37 cellular contexts compared by ENCODE assay signal in genomic region chr22:35456757-35457156, GRCh38.
"Had no signal": no experiment of that assay in that cellular context is flagged by ENCODE, and none has a peak within 500 bp of the region (broad histone marks: within the 10 kb centered on the region; RNA-seq: fewer than 3 reads in every experiment).

No MANE protein-coding gene starts in this region.

- H3K27ac Mint-ChIP-seq: activated CD4-positive, alpha-beta memory T cell treated with anti-CD3 and anti-CD28 coated beads, Interleukin-2, amount 10 ng/mL, durations not matched to agents 7 days and 5 days; activated CD4-positive, alpha-beta T cell treated with anti-CD3 and anti-CD28 coated beads, Interleukin-2, amount 10 ng/mL, durations not matched to agents 24 days and 14 days; activated CD8-positive, alpha-beta memory T cell treated with anti-CD3 and anti-CD28 coated beads, Interleukin-2, amount 10 ng/mL, durations not matched to agents 7 days and 5 days; activated CD8-positive, alpha-beta T cell treated with anti-CD3 and anti-CD28 coated beads, Interleukin-2, amount 10 ng/mL, durations not matched to agents 7 days and 5 days; activated naive CD4-positive, alpha-beta T cell treated with anti-CD3 and anti-CD28 coated beads, Interleukin-2, amount 10 ng/mL, durations not matched to agents 7 days and 5 days; activated naive CD4-positive, alpha-beta T cell treated with anti-CD3 and anti-CD28 coated beads, Interleukin-2, amount 50 U/mL, for 24 hours; activated naive CD8-positive, alpha-beta T cell; activated naive CD8-positive, alpha-beta T cell treated with anti-CD3 and anti-CD28 coated beads, Interleukin-2, amount 10 ng/mL, durations not matched to agents 7 days and 5 days; activated naive CD8-positive, alpha-beta T cell treated with anti-CD3 and anti-CD28 coated beads, Interleukin-2, amount 50 U/mL, for 24 hours; activated T-cell treated with anti-CD3 and anti-CD28 coated beads, Interleukin-2, amount 50 U/mL, for 24 hours; activated T-helper 2 cell treated with anti-CD3 and anti-CD28 coated beads, Interferon-gamma antibody, Interleukin-2, Interleukin-4, amounts not matched to agents 10 μg/mL and 5 μg/mL and 100 μg/mL, durations not matched to agents 14 hours and 24 hours and 36 hours; T-helper 1 cell treated with Interleukin-12 subunit alpha and Interleukin-12 subunit beta and Interleukin-4 antibody, amounts not matched to agents 30 μg/mL and 1 μg/mL, for 36 hours; T-helper 2 cell treated with Interferon-gamma antibody and Interleukin-4, amounts not matched to agents 5 μg/mL and 100 μg/mL, for 36 hours had no signal

- H3K27me3 ChIP-seq: ascending aorta, cardiac muscle cell had no signal

- H3K36me3 ChIP-seq: ascending aorta, cardiac muscle cell had no signal

- H3K9me3 Mint-ChIP-seq: activated CD4-positive, alpha-beta memory T cell treated with anti-CD3 and anti-CD28 coated beads, Interleukin-2, amount 10 ng/mL, durations not matched to agents 7 days and 5 days; activated CD4-positive, alpha-beta T cell treated with anti-CD3 and anti-CD28 coated beads, Interleukin-2, amount 10 ng/mL, durations not matched to agents 24 days and 14 days; activated naive CD4-positive, alpha-beta T cell treated with anti-CD3 and anti-CD28 coated beads, Interleukin-2, amount 10 ng/mL, durations not matched to agents 7 days and 5 days; activated naive CD4-positive, alpha-beta T cell treated with anti-CD3 and anti-CD28 coated beads, Interleukin-2, amount 50 U/mL, for 24 hours; activated naive CD8-positive, alpha-beta T cell treated with anti-CD3 and anti-CD28 coated beads, Interleukin-2, amount 10 ng/mL, durations not matched to agents 7 days and 5 days; activated naive CD8-positive, alpha-beta T cell treated with anti-CD3 and anti-CD28 coated beads, Interleukin-2, amount 50 U/mL, for 24 hours; activated T-cell treated with anti-CD3 and anti-CD28 coated beads, Interleukin-2, amount 50 U/mL, for 24 hours; activated T-helper 2 cell treated with anti-CD3 and anti-CD28 coated beads, Interferon-gamma antibody, Interleukin-2, Interleukin-4, amounts not matched to agents 10 μg/mL and 5 μg/mL and 100 μg/mL, durations not matched to agents 14 hours and 24 hours and 36 hours; central memory CD8-positive, alpha-beta T cell; T-helper 1 cell treated with Interleukin-12 subunit alpha and Interleukin-12 subunit beta and Interleukin-4 antibody, amounts not matched to agents 30 μg/mL and 1 μg/mL, for 36 hours; T-helper 2 cell treated with Interferon-gamma antibody and Interleukin-4, amounts not matched to agents 5 μg/mL and 100 μg/mL, for 36 hours had no signal

- H3K4me3 Mint-ChIP-seq: activated CD4-positive, alpha-beta memory T cell treated with anti-CD3 and anti-CD28 coated beads, Interleukin-2, amount 10 ng/mL, durations not matched to agents 7 days and 5 days; activated CD4-positive, alpha-beta T cell treated with anti-CD3 and anti-CD28 coated beads, Interleukin-2, amount 10 ng/mL, durations not matched to agents 24 days and 14 days; activated CD8-positive, alpha-beta memory T cell treated with anti-CD3 and anti-CD28 coated beads, Interleukin-2, amount 10 ng/mL, durations not matched to agents 7 days and 5 days; activated CD8-positive, alpha-beta T cell treated with anti-CD3 and anti-CD28 coated beads, Interleukin-2, amount 10 ng/mL, durations not matched to agents 7 days and 5 days; activated naive CD4-positive, alpha-beta T cell treated with anti-CD3 and anti-CD28 coated beads, Interleukin-2, amount 10 ng/mL, durations not matched to agents 7 days and 5 days; activated naive CD4-positive, alpha-beta T cell treated with anti-CD3 and anti-CD28 coated beads, Interleukin-2, amount 50 U/mL, for 24 hours; activated naive CD8-positive, alpha-beta T cell; activated naive CD8-positive, alpha-beta T cell treated with anti-CD3 and anti-CD28 coated beads, Interleukin-2, amount 10 ng/mL, durations not matched to agents 7 days and 5 days; activated naive CD8-positive, alpha-beta T cell treated with anti-CD3 and anti-CD28 coated beads, Interleukin-2, amount 50 U/mL, for 24 hours; activated T-cell treated with anti-CD3 and anti-CD28 coated beads, Interleukin-2, amount 50 U/mL, for 24 hours; brain; central memory CD8-positive, alpha-beta T cell; T-helper 1 cell treated with Interleukin-12 subunit alpha and Interleukin-12 subunit beta and Interleukin-4 antibody, amounts not matched to agents 30 μg/mL and 1 μg/mL, for 36 hours; T-helper 2 cell treated with Interferon-gamma antibody and Interleukin-4, amounts not matched to agents 5 μg/mL and 100 μg/mL, for 36 hours had no signal

- ATAC-seq: activated CD4-positive, CD25-positive, alpha-beta regulatory T cell treated with anti-CD3 and anti-CD28 coated beads, Interleukin-2, amount 50 U/mL, for 24 hours; activated CD8-positive, alpha-beta memory T cell treated with anti-CD3 and anti-CD28 coated beads, Interleukin-2, amount 10 ng/mL, durations not matched to agents 7 days and 5 days; activated CD8-positive, alpha-beta T cell treated with anti-CD3 and anti-CD28 coated beads, Interleukin-2, amount 10 ng/mL, durations not matched to agents 7 days and 5 days; activated naive CD8-positive, alpha-beta T cell treated with anti-CD3 and anti-CD28 coated beads, Interleukin-2, amount 50 U/mL, for 24 hours had no signal

- H3K4me1 ChIP-seq: ascending aorta had no signal

- H3K4me3 ChIP-seq: ascending aorta, cardiac muscle cell had no signal

- H3K36me3 Mint-ChIP-seq: activated naive CD4-positive, alpha-beta T cell treated with anti-CD3 and anti-CD28 coated beads, Interleukin-2, amount 10 ng/mL, durations not matched to agents 7 days and 5 days; activated naive CD8-positive, alpha-beta T cell; brain had no signal

- FAIRE-seq: bronchial epithelial cell, TTC549 had no signal

- H3K9me3 ChIP-seq: ascending aorta had no signal

- H3K27ac ChIP-seq: ascending aorta, cardiac muscle cell, VCaP had no signal

- H3K27me3 Mint-ChIP-seq: activated CD4-positive, alpha-beta memory T cell treated with anti-CD3 and anti-CD28 coated beads, Interleukin-2, amount 10 ng/mL, durations not matched to agents 7 days and 5 days; activated CD4-positive, alpha-beta T cell treated with anti-CD3 and anti-CD28 coated beads, Interleukin-2, amount 10 ng/mL, durations not matched to agents 24 days and 14 days; activated CD8-positive, alpha-beta memory T cell treated with anti-CD3 and anti-CD28 coated beads, Interleukin-2, amount 10 ng/mL, durations not matched to agents 7 days and 5 days; activated naive CD4-positive, alpha-beta T cell treated with anti-CD3 and anti-CD28 coated beads, Interleukin-2, amount 10 ng/mL, durations not matched to agents 7 days and 5 days; activated naive CD4-positive, alpha-beta T cell treated with anti-CD3 and anti-CD28 coated beads, Interleukin-2, amount 50 U/mL, for 24 hours; activated naive CD8-positive, alpha-beta T cell; activated naive CD8-positive, alpha-beta T cell treated with anti-CD3 and anti-CD28 coated beads, Interleukin-2, amount 10 ng/mL, durations not matched to agents 7 days and 5 days; activated naive CD8-positive, alpha-beta T cell treated with anti-CD3 and anti-CD28 coated beads, Interleukin-2, amount 50 U/mL, for 24 hours; activated T-cell treated with anti-CD3 and anti-CD28 coated beads, Interleukin-2, amount 50 U/mL, for 24 hours; brain; central memory CD8-positive, alpha-beta T cell had no signal

- H3K4me1 Mint-ChIP-seq: activated CD4-positive, alpha-beta memory T cell treated with anti-CD3 and anti-CD28 coated beads, Interleukin-2, amount 10 ng/mL, durations not matched to agents 7 days and 5 days; activated CD4-positive, alpha-beta T cell treated with anti-CD3 and anti-CD28 coated beads, Interleukin-2, amount 10 ng/mL, durations not matched to agents 24 days and 14 days; activated CD8-positive, alpha-beta memory T cell treated with anti-CD3 and anti-CD28 coated beads, Interleukin-2, amount 10 ng/mL, durations not matched to agents 7 days and 5 days; activated naive CD4-positive, alpha-beta T cell treated with anti-CD3 and anti-CD28 coated beads, Interleukin-2, amount 10 ng/mL, durations not matched to agents 7 days and 5 days; activated naive CD4-positive, alpha-beta T cell treated with anti-CD3 and anti-CD28 coated beads, Interleukin-2, amount 50 U/mL, for 24 hours; activated naive CD8-positive, alpha-beta T cell treated with anti-CD3 and anti-CD28 coated beads, Interleukin-2, amount 10 ng/mL, durations not matched to agents 7 days and 5 days; activated naive CD8-positive, alpha-beta T cell treated with anti-CD3 and anti-CD28 coated beads, Interleukin-2, amount 50 U/mL, for 24 hours; central memory CD8-positive, alpha-beta T cell had no signal

- DNase-seq: activated CD4-positive, alpha-beta memory T cell treated with anti-CD3 and anti-CD28 coated beads, Interleukin-2, amount 10 ng/mL, durations not matched to agents 7 days and 5 days; activated CD4-positive, alpha-beta T cell treated with anti-CD3 and anti-CD28 coated beads for 4 hours; activated CD4-positive, alpha-beta T cell treated with anti-CD3 and anti-CD28 coated beads, Interleukin-2, amount 10 ng/mL, durations not matched to agents 24 days and 14 days; activated CD4-positive, alpha-beta T cell treated with anti-CD3 and anti-CD28 coated beads, Interleukin-2, amount 50 U/mL, for 48 hours; activated CD4-positive, CD25-positive, alpha-beta regulatory T cell; activated CD8-positive, alpha-beta memory T cell treated with anti-CD3 and anti-CD28 coated beads for 24 hours; activated CD8-positive, alpha-beta memory T cell treated with anti-CD3 and anti-CD28 coated beads, Interleukin-2, amount 10 ng/mL, durations not matched to agents 7 days and 5 days; activated CD8-positive, alpha-beta memory T cell treated with anti-CD3 and anti-CD28 coated beads, Interleukin-2, amount 50 U/mL, for 48 hours; activated CD8-positive, alpha-beta T cell treated with anti-CD3 and anti-CD28 coated beads, Interleukin-2, amount 10 ng/mL, durations not matched to agents 7 days and 5 days; activated effector memory CD4-positive, alpha-beta T cell treated with Interleukin-2 at 50 U/mL for 16 hours; activated gamma-delta T cell; activated naive CD4-positive, alpha-beta T cell treated with anti-CD3 and anti-CD28 coated beads, Interleukin-2, amount 10 ng/mL, durations not matched to agents 7 days and 5 days; activated naive CD4-positive, alpha-beta T cell treated with Interleukin-2 at 50 U/mL for 16 hours; activated naive CD8-positive, alpha-beta T cell treated with anti-CD3 and anti-CD28 coated beads, Interleukin-2, amount 10 ng/mL, durations not matched to agents 7 days and 5 days; activated naive CD8-positive, alpha-beta T cell treated with anti-CD3 and anti-CD28 coated beads, Interleukin-2, amount 50 U/mL, for 24 hours; activated T-cell treated with anti-CD3 and anti-CD28 coated beads, Interleukin-2, amount 50 U/mL, for 24 hours; activated T-cell treated with anti-CD3 and anti-CD28 coated beads, Interleukin-2, amount 50 U/mL, for 48 hours; amygdala; anterior cingulate cortex; caudate nucleus; cerebellar nuclear complex; T-helper 1 cell; T-helper 2 cell; T-helper 9 cell had no signal
